ENCODE assay signal across 1 cellular context in the genomic region with DNA sequence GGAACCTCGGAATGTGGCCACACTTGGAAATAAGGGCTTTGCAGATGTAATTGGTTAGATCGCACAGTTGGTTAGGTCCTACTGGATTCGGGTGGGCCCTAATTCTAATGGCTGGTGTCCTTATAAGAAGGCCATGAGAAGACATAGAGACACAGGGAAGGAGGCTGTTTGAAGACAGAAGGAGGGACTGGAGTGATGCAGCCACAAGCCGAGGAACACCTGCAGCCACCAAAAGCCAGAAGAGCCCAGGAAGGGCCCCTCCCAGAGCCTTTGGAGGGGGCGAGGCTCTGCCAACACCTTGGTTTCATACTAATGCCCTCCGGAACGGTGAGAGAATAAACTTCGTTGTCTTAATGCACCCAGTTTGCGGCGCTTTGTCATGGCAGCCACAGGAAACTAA.
TF ChIP-seq lines count a peak whose summit lies in the region.

No MANE protein-coding gene starts in this region.

TF ChIP-seq in endothelial cell of umbilical vein, 7 proteins besides CTCF, POLR2A, EP300 and RAD21:
- TF ChIP-seq GATA2 (IDR thresholded peaks at IDR 0.05; ENCODE audit: insufficient read depth, insufficient read length, low read depth, low read length) (no peak), MYC (IDR thresholded peaks at IDR 0.05; ENCODE audit: low read depth, low read length) (no peak), JUN (IDR thresholded peaks at IDR 0.05; ENCODE audit: borderline replicate concordance, insufficient read depth, insufficient read length, low read depth) (no peak), POLR2AphosphoS5 (IDR thresholded peaks at IDR 0.05; ENCODE audit: insufficient read depth, low read depth, low read length) (no peak), FOS (IDR thresholded peaks at IDR 0.05; ENCODE audit: borderline replicate concordance, insufficient read depth, low read length) (no peak), EZH2 (IDR thresholded peaks at IDR 0.05; ENCODE audit: borderline replicate concordance, low read depth, low read length, severe bottlenecking) (no peak)
- TF ChIP-seq, protein P1, sequence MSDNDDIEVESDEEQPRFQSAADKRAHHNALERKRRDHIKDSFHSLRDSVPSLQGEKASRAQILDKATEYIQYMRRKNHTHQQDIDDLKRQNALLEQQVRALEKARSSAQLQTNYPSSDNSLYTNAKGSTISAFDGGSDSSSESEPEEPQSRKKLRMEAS (IDR thresholded peaks at IDR 0.05; ENCODE audit: insufficient read depth, insufficient read length), result no peak
